In the genomic region with DNA sequence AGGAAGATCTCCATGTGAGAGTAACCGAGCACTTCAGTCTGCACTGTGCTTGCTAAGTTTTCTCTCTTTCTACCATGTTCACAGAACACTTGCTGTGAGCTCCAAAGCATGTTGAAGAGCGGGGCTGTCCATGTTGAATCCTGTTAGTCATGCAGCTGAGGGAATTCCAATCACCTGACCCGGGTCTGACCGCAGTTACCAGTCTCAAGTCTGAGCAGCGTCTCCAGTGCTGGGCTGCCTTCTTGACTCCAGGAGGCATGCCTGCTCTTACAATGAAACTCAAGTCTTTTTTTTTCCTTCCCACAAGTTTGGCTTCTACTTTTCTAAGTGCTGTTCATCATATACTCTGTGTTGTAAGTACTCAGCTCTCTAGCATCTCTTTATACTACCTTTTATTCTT, we compare ENCODE assay signal across 13 cellular contexts. TPM values are rescaled to one million over a fixed set of nuclear protein-coding genes. Genes with fewer than 3 reads are reported as not detected.
DNase-seq lines count a peak whose midpoint lies in the region; TF ChIP-seq lines count a peak whose summit lies in the region.
"Had no signal": no experiment of that assay in that cellular context is flagged by ENCODE, and none has a peak within 500 bp of the region (broad histone marks: within the 10 kb centered on the region; RNA-seq: fewer than 3 reads in every experiment).

No MANE protein-coding gene starts in this region.

- peak overlapping the region in 1 of 2 experiments; percentile 54; a peak in 2 of 4 replicates for H3K27ac ChIP-seq in SK-N-SH (ENCODE audit: low read depth in 2 of 2, low read length in 1 of 2)

- no peaks in the 10 kb centered on the region for H3K9me3 ChIP-seq in SK-N-SH
- no peaks in the 10 kb centered on the region for H3K9me3 ChIP-seq in skeletal muscle satellite cell (replicated peaks; ENCODE audit: low read length)

- TF ChIP-seq CTCF in SK-N-SH (IDR thresholded peaks at IDR 0.05), result peak; percentile 49

- H3F3A ChIP-seq in SK-N-SH (replicated peaks; ENCODE audit: insufficient read depth), result peaks cover 56% of the 10 kb centered on the region

- TF ChIP-seq EP300 in SK-N-SH (IDR thresholded peaks at IDR 0.05; ENCODE audit: borderline replicate concordance in 1 of 2, low read depth in 1 of 2, low read length in 1 of 2), result peak in 1 of 2 experiments; percentile 62; a peak in 1 of 4 replicates

- H3K9ac ChIP-seq in SK-N-SH (peak overlapping the region; percentile 28; the same call in 1 of the 2 replicates), skeletal muscle satellite cell (ENCODE audit: low read depth, low read length) (peak overlapping the region; percentile 71)

- H3K4me3 ChIP-seq in SK-N-SH (ENCODE audit: low read depth in 2 of 2, low read length in 1 of 2), result no peak overlapping the region
- H3K4me3 ChIP-seq in skeletal muscle satellite cell (ENCODE audit: low read length), result peak overlapping the region; percentile 50

- H3K4me2 ChIP-seq in SK-N-SH (peak overlapping the region; percentile 35; the same call in 1 of the 2 replicates), skeletal muscle satellite cell (ENCODE audit: low read length) (peak overlapping the region; percentile 65)

- H3K27me3 ChIP-seq in SK-N-SH (ENCODE audit: insufficient read depth) (peaks cover 28% of the 10 kb centered on the region; the same call in 1 of the 2 replicates), skeletal muscle satellite cell (ENCODE audit: control insufficient read depth, insufficient read depth, low read length) (no peaks in the 10 kb centered on the region)

- H3K36me3 ChIP-seq in SK-N-SH (replicated peaks in 1 of 2; ENCODE audit: control insufficient read depth in 1 of 2, insufficient read depth in 2 of 2, low read length in 1 of 2) (no peaks in the 10 kb centered on the region), skeletal muscle satellite cell (ENCODE audit: insufficient read depth, low read length) (no peaks in the 10 kb centered on the region)

- H3K4me1 ChIP-seq in SK-N-SH (ENCODE audit: control insufficient read depth in 1 of 2, insufficient read depth in 2 of 2, low read depth in 1 of 2, low read length in 1 of 2) (peaks cover 0 to 33% of the 10 kb centered on the region in 2 experiments; a peak in 2 of 4 replicates), skeletal muscle satellite cell (ENCODE audit: control insufficient read depth, insufficient read depth, low read length) (peaks cover 56% of the 10 kb centered on the region)

- POLR2A ChIA-PET in SK-N-SH (lab: Yijun Ruan, JAX), result no interaction called here

- no peaks in the 10 kb centered on the region for H4K20me1 ChIP-seq in SK-N-SH (ENCODE audit: insufficient read depth)

- no peaks in the 10 kb centered on the region for H3K79me2 ChIP-seq in SK-N-SH (ENCODE audit: insufficient read depth)

- DNase-seq in H4 (ENCODE audit: low spot score) (peak; percentile 95), SK-N-SH (no peak), fibroblast of peridontal ligament (ENCODE audit: extremely low read depth) (peak; percentile 91), NCI-H1092 (lab: John Stamatoyannopoulos, UW) (no peak), NOMO-1 treated with dmso at 0.1 percent for 144 hours (lab: John Stamatoyannopoulos, UW; ENCODE audit: unreplicated experiment) (no peak), DMS 273 (lab: John Stamatoyannopoulos, UW; ENCODE audit: unreplicated experiment) (no peak)
- DNase-seq in activated naive CD4-positive, alpha-beta T cell (lab: John Stamatoyannopoulos, UW), result no peak
- DNase-seq: activated T-cell treated with anti-CD3 and anti-CD28 coated beads, Interleukin-2, amount 50 U/mL, for 1 hour; Karpas-422; NCI-H510A had no signal

- WGBS in SK-N-SH (ENCODE audit: low lambda C conversion rate), result 18% methylated on average over 5 of the region's 5 CpGs

- H3K9me2 ChIP-seq in SK-N-SH, result no peaks in the 10 kb centered on the region

- no peak overlapping the region for H2AFZ ChIP-seq in SK-N-SH (ENCODE audit: low read depth)

- no peak for TF ChIP-seq RAD21 in SK-N-SH (IDR thresholded peaks at IDR 0.05; ENCODE audit: low read length)

- CTCF ChIA-PET in SK-N-SH (lab: Yijun Ruan, JAX), result interaction anchor here (0.7 kb wide), 1 partner anchor 178 kb away, joined by 3 read pairs; no protein-coding TSS in a partner anchor

TF ChIP-seq in SK-N-SH, 30 proteins besides CTCF, POLR2A, EP300 and RAD21 (continues in another document):
- peak; percentile 47; the same call in 1 of the 2 replicates for TF ChIP-seq NFIC (IDR thresholded peaks at IDR 0.05; ENCODE audit: borderline replicate concordance)
- TF ChIP-seq FOXJ3 (CRISPR knock-in tag; IDR thresholded peaks at IDR 0.05), result no peak
- TF ChIP-seq SMC3 (IDR thresholded peaks at IDR 0.05; ENCODE audit: low read depth, low read length), result no peak; the same call in 1 of the 2 replicates
- TF ChIP-seq, protein P1, sequence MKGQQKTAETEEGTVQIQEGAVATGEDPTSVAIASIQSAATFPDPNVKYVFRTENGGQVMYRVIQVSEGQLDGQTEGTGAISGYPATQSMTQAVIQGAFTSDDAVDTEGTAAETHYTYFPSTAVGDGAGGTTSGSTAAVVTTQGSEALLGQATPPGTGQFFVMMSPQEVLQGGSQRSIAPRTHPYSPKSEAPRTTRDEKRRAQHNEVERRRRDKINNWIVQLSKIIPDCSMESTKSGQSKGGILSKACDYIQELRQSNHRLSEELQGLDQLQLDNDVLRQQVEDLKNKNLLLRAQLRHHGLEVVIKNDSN (IDR thresholded peaks at IDR 0.05; ENCODE audit: borderline replicate concordance, low read depth), result peak; percentile 74; the same call in 1 of the 2 replicates
- TF ChIP-seq MXI1 (IDR thresholded peaks at IDR 0.05; ENCODE audit: low read depth, low read length), result no peak
- 0 out of 2 replicates have a peak, but pooled peaks have one; percentile 44 for TF ChIP-seq YY1 (IDR thresholded peaks at IDR 0.05; ENCODE audit: low read depth)
- TF ChIP-seq, protein P2, sequence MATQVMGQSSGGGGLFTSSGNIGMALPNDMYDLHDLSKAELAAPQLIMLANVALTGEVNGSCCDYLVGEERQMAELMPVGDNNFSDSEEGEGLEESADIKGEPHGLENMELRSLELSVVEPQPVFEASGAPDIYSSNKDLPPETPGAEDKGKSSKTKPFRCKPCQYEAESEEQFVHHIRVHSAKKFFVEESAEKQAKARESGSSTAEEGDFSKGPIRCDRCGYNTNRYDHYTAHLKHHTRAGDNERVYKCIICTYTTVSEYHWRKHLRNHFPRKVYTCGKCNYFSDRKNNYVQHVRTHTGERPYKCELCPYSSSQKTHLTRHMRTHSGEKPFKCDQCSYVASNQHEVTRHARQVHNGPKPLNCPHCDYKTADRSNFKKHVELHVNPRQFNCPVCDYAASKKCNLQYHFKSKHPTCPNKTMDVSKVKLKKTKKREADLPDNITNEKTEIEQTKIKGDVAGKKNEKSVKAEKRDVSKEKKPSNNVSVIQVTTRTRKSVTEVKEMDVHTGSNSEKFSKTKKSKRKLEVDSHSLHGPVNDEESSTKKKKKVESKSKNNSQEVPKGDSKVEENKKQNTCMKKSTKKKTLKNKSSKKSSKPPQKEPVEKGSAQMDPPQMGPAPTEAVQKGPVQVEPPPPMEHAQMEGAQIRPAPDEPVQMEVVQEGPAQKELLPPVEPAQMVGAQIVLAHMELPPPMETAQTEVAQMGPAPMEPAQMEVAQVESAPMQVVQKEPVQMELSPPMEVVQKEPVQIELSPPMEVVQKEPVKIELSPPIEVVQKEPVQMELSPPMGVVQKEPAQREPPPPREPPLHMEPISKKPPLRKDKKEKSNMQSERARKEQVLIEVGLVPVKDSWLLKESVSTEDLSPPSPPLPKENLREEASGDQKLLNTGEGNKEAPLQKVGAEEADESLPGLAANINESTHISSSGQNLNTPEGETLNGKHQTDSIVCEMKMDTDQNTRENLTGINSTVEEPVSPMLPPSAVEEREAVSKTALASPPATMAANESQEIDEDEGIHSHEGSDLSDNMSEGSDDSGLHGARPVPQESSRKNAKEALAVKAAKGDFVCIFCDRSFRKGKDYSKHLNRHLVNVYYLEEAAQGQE (IDR thresholded peaks at IDR 0.05; ENCODE audit: low read depth, low read length), result 0 out of 2 replicates have a peak, but pooled peaks have one; percentile 38
- TF ChIP-seq POLR2AphosphoS5 (IDR thresholded peaks at IDR 0.05; ENCODE audit: low read depth, low read length), result 0 out of 2 replicates have a peak, but pooled peaks have one; percentile 23
- TF ChIP-seq FOSL2 (IDR thresholded peaks at IDR 0.05; ENCODE audit: borderline replicate concordance, low read depth), result peak; percentile 61; the same call in 1 of the 2 replicates
- no peak for TF ChIP-seq TEAD4 (IDR thresholded peaks at IDR 0.05; ENCODE audit: borderline replicate concordance, insufficient read depth)
- peak; percentile 29; the same call in 1 of the 2 replicates for TF ChIP-seq TAF1 (IDR thresholded peaks at IDR 0.05; ENCODE audit: borderline replicate concordance, low read depth, low read length)
- TF ChIP-seq, protein P3, sequence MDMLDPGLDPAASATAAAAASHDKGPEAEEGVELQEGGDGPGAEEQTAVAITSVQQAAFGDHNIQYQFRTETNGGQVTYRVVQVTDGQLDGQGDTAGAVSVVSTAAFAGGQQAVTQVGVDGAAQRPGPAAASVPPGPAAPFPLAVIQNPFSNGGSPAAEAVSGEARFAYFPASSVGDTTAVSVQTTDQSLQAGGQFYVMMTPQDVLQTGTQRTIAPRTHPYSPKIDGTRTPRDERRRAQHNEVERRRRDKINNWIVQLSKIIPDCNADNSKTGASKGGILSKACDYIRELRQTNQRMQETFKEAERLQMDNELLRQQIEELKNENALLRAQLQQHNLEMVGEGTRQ (IDR thresholded peaks at IDR 0.05; ENCODE audit: borderline replicate concordance, low read depth, low read length), result no peak
- peak; percentile 56; the same call in 1 of the 2 replicates for TF ChIP-seq RXRA (IDR thresholded peaks at IDR 0.05; ENCODE audit: borderline replicate concordance, low read depth)
- TF ChIP-seq JUND (IDR thresholded peaks at IDR 0.05), result peak; percentile 39

RNA-seq across cellular contexts. Expression of a gene that starts 44.3 kb away (rescaled TPM):
- not detected in 2 replicates for total RNA-seq in H4 (2014; rRNA removed; shearing (Covaris generic))
- polyA plus RNA-seq in SK-N-SH (2012; rRNA removed), result not detected in 2 replicates
- not detected in 2 replicates for polyA plus RNA-seq in SK-N-SH (2012; cell fraction: cytosol; rRNA removed)
- not detected in 2 replicates for polyA plus RNA-seq in SK-N-SH (2012; cell fraction: nucleus; rRNA removed)
- not detected in 2 replicates for total RNA-seq in skeletal muscle satellite cell (2012; rRNA removed)
- total RNA-seq: left lobe of liver, pulmonary artery endothelial cell had no signal

RNA-seq across cellular contexts. Expression of a gene that starts 56.5 kb away (rescaled TPM):
- not detected in 2 replicates for total RNA-seq in H4 (2014; rRNA removed; shearing (Covaris generic))
- polyA plus RNA-seq in SK-N-SH (2012; rRNA removed), result not detected in 2 replicates
- polyA plus RNA-seq in SK-N-SH (2012; cell fraction: cytosol; rRNA removed), result not detected in 2 replicates
- not detected in 2 replicates for polyA plus RNA-seq in SK-N-SH (2012; cell fraction: nucleus; rRNA removed)
- not detected in 2 replicates for total RNA-seq in skeletal muscle satellite cell (2012; rRNA removed)
- total RNA-seq: pulmonary artery endothelial cell had no signal

RNA-seq across cellular contexts. Expression of a gene that starts 58.4 kb away (rescaled TPM):
- 5.3 and 11.1 TPM in 2 replicates for total RNA-seq in H4 (2014; rRNA removed; shearing (Covaris generic))
- 1.2 and 1.9 TPM in 2 replicates for polyA plus RNA-seq in SK-N-SH (2012; rRNA removed)
- 0.73 and 1.1 TPM in 2 replicates for polyA plus RNA-seq in SK-N-SH (2012; cell fraction: cytosol; rRNA removed)
- 2.6 and 3.2 TPM in 2 replicates for polyA plus RNA-seq in SK-N-SH (2012; cell fraction: nucleus; rRNA removed)
- 4.6 and 5.9 TPM in 2 replicates for total RNA-seq in skeletal muscle satellite cell (2012; rRNA removed)

Comparison
In these comparisons a context has a peak if more than half of its experiments do, and no peak if none do; other contexts are left out.
1. DNase-seq: peak in H4 (single experiment) and fibroblast of peridontal ligament (single experiment); none in SK-N-SH (single experiment), NCI-H1092 (single experiment), NOMO-1 treated with dmso at 0.1 percent for 144 hours (single experiment), DMS 273 (single experiment) and activated naive CD4-positive, alpha-beta T cell (0 of 4).